In the genomic region with DNA sequence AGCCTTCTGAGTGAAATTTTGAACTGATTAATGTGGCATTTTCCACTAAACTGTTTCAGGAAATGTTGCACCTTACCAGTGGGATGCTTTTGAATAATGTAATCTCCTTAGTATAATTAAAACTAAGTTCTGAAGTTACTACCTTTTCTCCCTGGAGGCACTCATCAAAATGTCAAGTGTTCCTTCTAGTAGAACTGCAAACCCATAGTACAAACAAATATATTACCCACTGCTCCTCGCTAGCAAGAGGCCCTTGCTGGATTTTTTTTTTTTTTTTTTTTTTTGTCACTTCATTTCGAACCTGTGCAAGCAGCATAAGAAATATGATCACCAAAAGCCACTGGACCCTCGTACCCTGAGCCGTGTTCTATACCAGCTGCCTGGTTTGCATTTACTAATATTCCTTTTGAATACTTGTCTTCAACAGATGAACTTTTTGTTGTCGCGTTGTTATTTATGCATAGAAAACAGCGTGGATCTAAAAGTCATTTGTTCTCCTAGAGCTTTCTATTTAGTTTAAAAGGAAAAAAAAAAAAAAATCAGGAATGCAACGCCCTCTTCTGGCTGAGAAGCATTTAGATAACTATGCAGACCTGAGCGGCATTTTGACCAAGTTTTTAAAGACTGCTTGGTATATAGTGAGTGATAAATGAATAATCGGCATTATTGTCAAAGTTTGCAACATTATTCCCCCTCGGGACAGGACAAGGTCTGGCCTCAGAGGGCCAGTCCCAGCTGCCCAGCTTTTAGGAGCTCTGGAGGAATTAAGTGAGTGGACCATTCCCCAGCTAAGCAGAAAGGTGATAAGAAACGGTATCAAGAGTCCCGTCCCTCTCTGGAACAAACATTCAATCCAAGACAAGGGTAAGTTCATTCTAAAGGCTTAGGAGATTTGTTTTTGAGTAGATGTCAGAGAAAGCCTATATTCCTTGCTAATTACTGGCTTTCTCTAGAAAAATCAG, we compare ENCODE assay signal across 1 cellular context.
TF ChIP-seq lines count a peak whose summit lies in the region.

No MANE protein-coding gene starts in this region.

TF ChIP-seq in HCT116, 20 proteins besides CTCF, POLR2A, EP300 and RAD21 (continued from another document):
- TF ChIP-seq EGR1 (IDR thresholded peaks at IDR 0.05; ENCODE audit: low read depth) (no peak), SRF (IDR thresholded peaks at IDR 0.05; ENCODE audit: low read depth) (no peak), ELF1 (IDR thresholded peaks at IDR 0.05; ENCODE audit: borderline replicate concordance, low read depth) (no peak), SIN3A (IDR thresholded peaks at IDR 0.05; ENCODE audit: low read depth) (no peak), JUND (IDR thresholded peaks at IDR 0.05) (no peak), ZNF274 (IDR thresholded peaks at IDR 0.05; ENCODE audit: low read depth, low read length) (no peak)
